8 cellular contexts compared by ENCODE assay signal in genomic region chr7:76357379-76358052, GRCh38. TPM values are rescaled to one million over a fixed set of nuclear protein-coding genes. Genes with fewer than 3 reads are reported as not detected.
A peak's percentile ranks its signal among the peaks of the same experiment; 100 is the strongest.
DNase-seq lines count a peak whose midpoint lies in the region; ATAC-seq and TF ChIP-seq lines count a peak whose summit lies in the region.

No MANE protein-coding gene starts in this region.

- peaks cover 20% of the 10 kb centered on the region for H3K4me1 ChIP-seq in ES-I3 (ENCODE audit: insufficient read depth, low read length)
- peaks cover 8% of the 10 kb centered on the region for H3K4me1 ChIP-seq in effector memory CD4-positive, alpha-beta T cell (ENCODE audit: control insufficient read depth, insufficient read depth, low read length, poor library complexity, severe bottlenecking)
- H3K4me1 ChIP-seq in neural progenitor cell = peaks cover 30% of the 10 kb centered on the region

- H3K27me3 Mint-ChIP-seq in neural progenitor cell (ENCODE audit: insufficient read depth, low read depth) = peaks cover 2% of the 10 kb centered on the region

- H3K9ac ChIP-seq in ES-I3 (ENCODE audit: low read depth, low read length) = peak overlapping the region; percentile 98
- peak overlapping the region; percentile 85 for H3K9ac ChIP-seq in neural progenitor cell

- peaks cover 62% of the 10 kb centered on the region for H3K79me2 ChIP-seq in neural progenitor cell (ENCODE audit: low read depth)

- H3K4me3 ChIP-seq in effector memory CD4-positive, alpha-beta T cell (ENCODE audit: insufficient read depth, low read depth, low read length, poor library complexity, severe bottlenecking) = peak overlapping the region; percentile 100
- H3K4me3 ChIP-seq in neural progenitor cell = peak overlapping the region; percentile 97

- peak overlapping the region; percentile 98 for H3K27ac Mint-ChIP-seq in neural progenitor cell

- H3F3A ChIP-seq in neural progenitor cell (ENCODE audit: low read depth) = peaks cover 15% of the 10 kb centered on the region

- peak overlapping the region; percentile 99 for H3K4me3 Mint-ChIP-seq in neural progenitor cell

- peaks cover 57% of the 10 kb centered on the region for H4K20me1 ChIP-seq in neural progenitor cell (ENCODE audit: low read depth)

- no peak overlapping the region for H2AFZ ChIP-seq in neural progenitor cell (replicated peaks)

- peaks cover 18% of the 10 kb centered on the region for H3K9me3 Mint-ChIP-seq in neural progenitor cell

- peaks cover 29% of the 10 kb centered on the region for H3K36me3 Mint-ChIP-seq in neural progenitor cell

- no peak for ATAC-seq in activated CD4-positive, CD25-positive, alpha-beta regulatory T cell treated with anti-CD3 and anti-CD28 coated beads, Interleukin-2, amount 50 U/mL, for 24 hours
- no peak for ATAC-seq in GM18870 (IDR thresholded peaks at IDR 0.05; ENCODE audit: unreplicated experiment)

- no peaks in the 10 kb centered on the region for H3K27me3 ChIP-seq in effector memory CD4-positive, alpha-beta T cell (replicated peaks; ENCODE audit: control insufficient read depth, insufficient read depth, low read length, poor library complexity, severe bottlenecking)
- no peaks in the 10 kb centered on the region for H3K27me3 ChIP-seq in neural progenitor cell

- H3K4me2 ChIP-seq in neural progenitor cell = peak overlapping the region; percentile 99

- H3K9me3 ChIP-seq in ES-I3 (ENCODE audit: control insufficient read depth, insufficient read depth, low read length) (no peaks in the 10 kb centered on the region), neural progenitor cell (ENCODE audit: low read depth) (no peaks in the 10 kb centered on the region)
- H3K9me3 ChIP-seq in effector memory CD4-positive, alpha-beta T cell (ENCODE audit: control insufficient read depth, low read length) = no peaks in the 10 kb centered on the region

- H3K36me3 ChIP-seq in ES-I3 (ENCODE audit: insufficient read depth, low read length) = peaks cover 17% of the 10 kb centered on the region
- H3K36me3 ChIP-seq in effector memory CD4-positive, alpha-beta T cell (ENCODE audit: control insufficient read depth, insufficient read depth, low read length) = peaks cover 5% of the 10 kb centered on the region
- peaks cover 23% of the 10 kb centered on the region for H3K36me3 ChIP-seq in neural progenitor cell

- H3K27ac ChIP-seq in effector memory CD4-positive, alpha-beta T cell (ENCODE audit: insufficient read depth, low read length, poor library complexity, severe bottlenecking) = peak overlapping the region; percentile 94
- H3K27ac ChIP-seq in neural progenitor cell = peak overlapping the region; percentile 77

- no peak for TF ChIP-seq CTCF in neural progenitor cell (IDR thresholded peaks at IDR 0.05)

- DNase-seq in NCI-H748 (lab: John Stamatoyannopoulos, UW; ENCODE audit: unreplicated experiment) (peak; percentile 46), neural progenitor cell (ENCODE audit: low spot score) (no peak), iPS-NIHi11 (ENCODE audit: low spot score) (no peak), occipital lobe (lab: John Stamatoyannopoulos, UW) (no peak)
- DNase-seq in effector memory CD4-positive, alpha-beta T cell = no peak

- peaks cover 22% of the 10 kb centered on the region for H3K4me1 Mint-ChIP-seq in neural progenitor cell

RNA-seq across cellular contexts. Expression of gene YWHAG, which starts 1.3 kb away (rescaled TPM):
- total RNA-seq in neural progenitor cell (ENCODE audit: low replicate concordance) = 179 and 190 TPM in 2 replicates
- 387 TPM for total RNA-seq in occipital lobe

RNA-seq across cellular contexts. Expression of gene SSC4D, which starts 52.0 kb away (rescaled TPM):
- 0.43 and 6.8 TPM in 2 replicates for total RNA-seq in neural progenitor cell (ENCODE audit: low replicate concordance)
- total RNA-seq in occipital lobe = 0.94 TPM

RNA-seq across cellular contexts. Expression of gene HSPB1, which starts 55.0 kb away (rescaled TPM):
- total RNA-seq in neural progenitor cell (ENCODE audit: low replicate concordance) (9.7 and 20.8 TPM in 2 replicates), occipital lobe (2.7 TPM)
